14 cellular contexts compared by ENCODE assay signal in the genomic region with DNA sequence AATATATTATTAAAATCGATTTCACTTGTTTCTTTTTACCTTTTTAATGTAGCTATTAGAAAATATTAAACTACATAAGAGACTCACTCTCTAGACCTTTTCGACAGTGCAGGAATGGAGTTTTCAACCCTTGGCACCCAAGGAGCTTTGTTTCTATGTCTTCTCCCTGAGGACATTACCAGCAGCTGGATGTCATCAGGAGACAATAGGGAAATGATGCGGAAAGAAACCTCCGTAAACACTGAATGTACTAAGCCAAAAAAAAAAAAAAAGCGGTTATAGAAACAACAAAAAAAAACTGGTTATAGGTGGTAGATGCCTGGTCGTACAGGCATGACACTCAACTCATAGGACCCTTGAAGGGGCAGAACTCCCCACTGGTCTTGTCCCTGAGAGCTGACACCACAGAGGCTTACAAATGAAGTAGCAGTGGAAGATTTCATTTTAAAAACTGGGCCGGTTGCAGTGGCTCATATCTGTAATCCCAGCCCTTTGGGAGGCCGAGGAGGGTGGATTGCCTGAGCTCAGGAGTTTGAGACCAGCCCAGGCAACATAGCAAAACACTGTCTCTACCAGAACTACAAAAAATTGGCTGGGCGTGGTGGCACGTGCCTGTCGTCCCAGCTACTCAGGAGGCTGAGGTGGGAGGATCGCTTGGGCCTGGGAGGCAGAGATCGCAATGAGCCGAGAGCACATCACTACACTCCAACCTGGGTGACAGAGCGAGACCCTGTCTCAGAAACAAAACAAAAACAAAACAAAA. TPM values are rescaled to one million over a fixed set of nuclear protein-coding genes. Genes with fewer than 3 reads are reported as not detected.
DNase-seq lines count a peak whose midpoint lies in the region; ATAC-seq and TF ChIP-seq lines count a peak whose summit lies in the region.
"Had no signal": no experiment of that assay in that cellular context is flagged by ENCODE, and none has a peak within 500 bp of the region (broad histone marks: within the 10 kb centered on the region; RNA-seq: fewer than 3 reads in every experiment).

No MANE protein-coding gene starts in this region.

- H3K4me1 Mint-ChIP-seq in naive thymus-derived CD8-positive, alpha-beta T cell = peaks cover 23 to 53% (median 48%) of the 10 kb centered on the region in 4 donors

- H3K4me3 Mint-ChIP-seq in naive thymus-derived CD8-positive, alpha-beta T cell = no peak overlapping the region
- H3K4me3 Mint-ChIP-seq: activated naive CD8-positive, alpha-beta T cell treated with anti-CD3 and anti-CD28 coated beads, Interleukin-2, amount 10 ng/mL, durations not matched to agents 7 days and 5 days had no signal

- H3K27me3 ChIP-seq in esophagus squamous epithelium (no peaks in the 10 kb centered on the region), osteoblast (ENCODE audit: insufficient read depth, low read length) (no peaks in the 10 kb centered on the region), body of pancreas (no peaks in the 10 kb centered on the region)

- no peak for TF ChIP-seq CTCF in esophagus squamous epithelium (IDR thresholded peaks at IDR 0.05)
- no peak for TF ChIP-seq CTCF in osteoblast (IDR thresholded peaks at IDR 0.05; ENCODE audit: extremely low read depth, low read depth, low read length)
- TF ChIP-seq CTCF in body of pancreas (IDR thresholded peaks at IDR 0.05) = no peak

- DNase-seq in AG08395 (ENCODE audit: low spot score) (peak; percentile 19), NCI-H2029 (lab: John Stamatoyannopoulos, UW) (peak; percentile 51), esophagus squamous epithelium (lab: John Stamatoyannopoulos, UW) (no peak), osteoblast (ENCODE audit: insufficient read length, low spot score, missing footprints) (peak; percentile 14), OCI-M1 (lab: John Stamatoyannopoulos, UW) (no peak), body of pancreas (no peak), amniotic stem cell (lab: John Stamatoyannopoulos, UW) (no peak)
- no peak for DNase-seq in naive thymus-derived CD8-positive, alpha-beta T cell
- DNase-seq: activated CD4-positive, alpha-beta T cell treated with anti-CD3 and anti-CD28 coated beads, Interleukin-2, amount 50 U/mL, for 1 hour; activated naive CD8-positive, alpha-beta T cell treated with anti-CD3 and anti-CD28 coated beads, Interleukin-2, amount 10 ng/mL, durations not matched to agents 7 days and 5 days; activated T-cell treated with anti-CD3 and anti-CD28 coated beads, Interleukin-2, amount 50 U/mL, for 1 hour; Karpas-422; kidney glomerular epithelial cell; NCI-H187 had no signal

- H3K4me3 ChIP-seq in esophagus squamous epithelium = no peak overlapping the region
- H3K4me3 ChIP-seq in osteoblast (ENCODE audit: insufficient read depth, low read length) = no peak overlapping the region
- H3K4me3 ChIP-seq in body of pancreas = no peak overlapping the region

- H3K27me3 Mint-ChIP-seq in naive thymus-derived CD8-positive, alpha-beta T cell = no peaks in the 10 kb centered on the region
- H3K27me3 Mint-ChIP-seq: activated naive CD8-positive, alpha-beta T cell treated with anti-CD3 and anti-CD28 coated beads, Interleukin-2, amount 10 ng/mL, durations not matched to agents 7 days and 5 days had no signal

- intact Hi-C loops in esophagus squamous epithelium (cut with DNase I) = no loop called here
- intact Hi-C loops in body of pancreas (cut with DNase I) = no loop called here

- H3K79me2 ChIP-seq in osteoblast (ENCODE audit: insufficient read depth, low read length) = peaks cover 76% of the 10 kb centered on the region

- H2AFZ ChIP-seq in osteoblast (ENCODE audit: low read length) = no peak overlapping the region

- TF ChIP-seq POLR2A in esophagus squamous epithelium (IDR thresholded peaks at IDR 0.05) = no peak
- TF ChIP-seq POLR2A in body of pancreas (IDR thresholded peaks at IDR 0.05) = no peak

- H3K27ac ChIP-seq in esophagus squamous epithelium (peak overlapping the region in 3 of 4 donors; percentile 51 to 90 (median 55)), osteoblast (ENCODE audit: low read depth, low read length) (no peak overlapping the region), body of pancreas (no peak overlapping the region)

- no peak for ATAC-seq in naive thymus-derived CD8-positive, alpha-beta T cell
- no peak for ATAC-seq in body of pancreas

- POLR2A ChIA-PET in naive thymus-derived CD8-positive, alpha-beta T cell (lab: Charles Lee) = no interaction called here

- H3K36me3 Mint-ChIP-seq in naive thymus-derived CD8-positive, alpha-beta T cell = peaks cover 0 to 7% (median 0%) of the 10 kb centered on the region in 3 donors

- H3K9me3 ChIP-seq in esophagus squamous epithelium (no peaks in the 10 kb centered on the region), osteoblast (ENCODE audit: low read depth, low read length) (no peaks in the 10 kb centered on the region), body of pancreas (no peaks in the 10 kb centered on the region)

- H3K4me1 ChIP-seq in esophagus squamous epithelium (peaks cover 12 to 72% (median 16%) of the 10 kb centered on the region in 3 donors), osteoblast (ENCODE audit: insufficient read depth, low read length) (peaks cover 4% of the 10 kb centered on the region), body of pancreas (peaks cover 22% of the 10 kb centered on the region)

- peak overlapping the region in 2 of 10 donors; percentile 5 to 19 for H3K27ac Mint-ChIP-seq in naive thymus-derived CD8-positive, alpha-beta T cell
- H3K27ac Mint-ChIP-seq: activated naive CD8-positive, alpha-beta T cell treated with anti-CD3 and anti-CD28 coated beads, Interleukin-2, amount 10 ng/mL, durations not matched to agents 7 days and 5 days had no signal

- peaks cover 24% of the 10 kb centered on the region for H4K20me1 ChIP-seq in osteoblast (ENCODE audit: insufficient read depth, low read length)

- WGBS in esophagus squamous epithelium, 2 donors = 61 to 68% methylated on average over 14 to 15 of the region's 15 CpGs
- 82% methylated on average over 15 of the region's 15 CpGs for WGBS in body of pancreas, 2 donors

- H3K36me3 ChIP-seq in esophagus squamous epithelium (peaks cover 0 to 13% (median 0%) of the 10 kb centered on the region in 3 donors), osteoblast (ENCODE audit: insufficient read depth, low read length) (peaks cover 9% of the 10 kb centered on the region), body of pancreas (replicated peaks in 1 of 2; ENCODE audit: insufficient read depth in 1 of 2, low read depth in 2 of 2) (no peaks in the 10 kb centered on the region)

- no peak overlapping the region for H3K4me2 ChIP-seq in osteoblast (ENCODE audit: insufficient read depth, low read length)

- H3K9me3 Mint-ChIP-seq in naive thymus-derived CD8-positive, alpha-beta T cell = no peaks in the 10 kb centered on the region
- H3K9me3 Mint-ChIP-seq: activated naive CD8-positive, alpha-beta T cell treated with anti-CD3 and anti-CD28 coated beads, Interleukin-2, amount 10 ng/mL, durations not matched to agents 7 days and 5 days had no signal

RNA-seq across cellular contexts. Expression of gene THAP4, which starts 23.8 kb away (rescaled TPM):
- total RNA-seq in esophagus squamous epithelium = 10 to 100 TPM; 40.7 to 53.2 (median 46.4) TPM
- total RNA-seq in osteoblast = 43.3 and 43.4 TPM in 2 replicates
- 10 to 100 TPM; 28.4 to 31.8 TPM for total RNA-seq in naive thymus-derived CD8-positive, alpha-beta T cell
- polyA plus RNA-seq in naive thymus-derived CD8-positive, alpha-beta T cell = 10 to 100 TPM; 29.6 to 58.4 (median 38.9) TPM
- total RNA-seq in body of pancreas = 10 to 100 TPM; 44.4 to 59.0 TPM

RNA-seq across cellular contexts. Expression of gene ATG4B, which starts 24.3 kb away (rescaled TPM):
- total RNA-seq in esophagus squamous epithelium (10 to 100 TPM; 33.0 to 60.9 (median 45.6) TPM), osteoblast (42.7 and 48.0 TPM in 2 replicates), body of pancreas (10 to 100 TPM; 27.5 to 54.4 TPM)
- total RNA-seq in naive thymus-derived CD8-positive, alpha-beta T cell = 100 to 1,000 TPM; 103 to 104 TPM
- 10 to 100 TPM; 45.8 to 60.1 (median 46.5) TPM for polyA plus RNA-seq in naive thymus-derived CD8-positive, alpha-beta T cell

RNA-seq across cellular contexts. Expression of gene BOK, which starts 54.7 kb away (rescaled TPM):
- total RNA-seq in esophagus squamous epithelium = 10 to 100 TPM; 35.5 to 57.1 (median 51.2) TPM
- total RNA-seq in osteoblast = 33.3 and 41.3 TPM in 2 replicates
- not detected for total RNA-seq in naive thymus-derived CD8-positive, alpha-beta T cell
- polyA plus RNA-seq in naive thymus-derived CD8-positive, alpha-beta T cell = under 1 TPM in 1 of 3 donors, not detected in 2; 0.53 TPM
- 10 to 100 TPM; 33.2 to 62.3 TPM for total RNA-seq in body of pancreas
- total RNA-seq: activated naive CD8-positive, alpha-beta T cell treated with anti-CD3 and anti-CD28 coated beads, Interleukin-2, amount 10 ng/mL, durations not matched to agents 7 days and 5 days had no signal

Comparison
In these comparisons a context has a peak if more than half of its experiments do, and no peak if none do; other contexts are left out.
1. DNase-seq: peak in AG08395 (single experiment), NCI-H2029 (single experiment) and osteoblast (single experiment); none in esophagus squamous epithelium (single experiment), OCI-M1 (single experiment), naive thymus-derived CD8-positive, alpha-beta T cell (0 of 10), body of pancreas (0 of 4) and amniotic stem cell (single experiment).
2. H3K27ac ChIP-seq: peak in esophagus squamous epithelium (3 of 4); none in osteoblast (single experiment) and body of pancreas (0 of 4).
3. RNA of gene BOK, which starts 54.7 kb away (total RNA-seq): 33.2 to 62.3 TPM in body of pancreas, 35.5 to 57.1 TPM in esophagus squamous epithelium and 33.3 to 41.3 TPM in osteoblast; not detected in naive thymus-derived CD8-positive, alpha-beta T cell; every median in the first group is over 10 times any median in the second.